Comparison of ENCODE assay signal across 29 cellular contexts in the genomic region with DNA sequence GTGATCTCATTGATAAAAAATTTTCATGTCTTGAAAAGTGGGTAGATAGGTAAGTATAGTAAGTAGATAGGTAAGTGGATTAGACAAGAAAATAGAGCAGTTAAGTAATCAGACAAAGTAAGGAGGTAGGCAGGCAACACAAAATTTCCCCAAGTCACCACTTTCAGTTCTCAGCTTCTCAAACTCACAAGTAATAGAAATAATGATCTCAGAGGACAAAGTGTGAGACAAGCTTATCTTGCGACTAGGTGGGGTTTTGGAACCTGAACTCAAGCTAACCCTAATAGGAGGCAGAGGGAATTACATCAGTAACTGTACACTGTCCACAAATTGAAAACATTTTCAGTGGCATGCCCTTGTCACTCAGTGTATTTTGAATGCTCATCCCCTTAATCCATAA.
"Had no signal": no experiment of that assay in that cellular context is flagged by ENCODE, and none has a peak within 500 bp of the region (broad histone marks: within the 10 kb centered on the region; RNA-seq: fewer than 3 reads in every experiment).

No MANE protein-coding gene starts in this region.

- H3K27me3 Mint-ChIP-seq: T-cell had no signal

- H3K36me3 ChIP-seq: MG63, SJCRH30 had no signal

- H2AFZ ChIP-seq: PC-9 had no signal

- ATAC-seq: Panc1, Right ventricle myocardium inferior, SK-N-SH treated with all-trans-retinoic acid at 6 μM for 48 hours, T-cell had no signal

- H3K27me3 ChIP-seq: MG63, SJCRH30 had no signal

- DNase-seq: Kasumi-1, KBM-7, MG63, MV-4-11, NCI-H1092, NCI-H1105, NCI-H1417 treated with DMSO at 0.1 percent for 48 hours, NCI-H1436 treated with DMSO at 0.1 percent for 48 hours, NCI-H1694 treated with DMSO at 0.1 percent for 48 hours, NCI-H187 treated with DMSO at 0.1 percent for 48 hours, NCI-H2029, NCI-H2081, NCI-H2171 treated with DMSO at 0.1 percent for 48 hours, NCI-H2227 treated with DMSO at 0.1 percent for 48 hours, NCI-H345, NCI-H446, NCI-H510A treated with DMSO at 0.1 percent for 48 hours, NCI-H524 treated with DMSO at 0.1 percent for 48 hours, NCI-H526 treated with DMSO at 0.1 percent for 48 hours, PC-9, SHP77, SIG-M5, SJCRH30, T-cell had no signal

- H3K4me2 ChIP-seq: PC-9 had no signal

- H3K4me3 Mint-ChIP-seq: T-cell had no signal

- H3K27ac Mint-ChIP-seq: T-cell had no signal

- H3K27ac ChIP-seq: PC-9, RWPE1, SJCRH30, SK-N-MC had no signal

- H3K4me3 ChIP-seq: MG63, PC-9, SJCRH30, SK-N-MC had no signal

- H3K9me3 ChIP-seq: MG63, SJCRH30 had no signal

- H3K4me1 Mint-ChIP-seq: T-cell had no signal

- H3K4me1 ChIP-seq: SJCRH30 had no signal

- H3K36me3 Mint-ChIP-seq: T-cell had no signal
